ENCODE assay signal across 12 cellular contexts in genomic region chr5:87526131-87526530, GRCh38.
"Had no signal": no experiment of that assay in that cellular context is flagged by ENCODE, and none has a peak within 500 bp of the region (broad histone marks: within the 10 kb centered on the region; RNA-seq: fewer than 3 reads in every experiment).

No MANE protein-coding gene starts in this region.

- DNase-seq: activated gamma-delta T cell; activated T-cell treated with anti-CD3 and anti-CD28 coated beads, Interleukin-2, amount 50 U/mL, for 4 hours; foreskin keratinocyte; head of caudate nucleus; islet precursor cell; left ventricle myocardium inferior; stimulated activated CD4-positive, alpha-beta T cell treated with anti-CD3 and anti-CD28 coated beads, Interleukin-15, amount 100 ng/mL, for 24 hours; stimulated activated CD4-positive, alpha-beta T cell treated with anti-CD3 and anti-CD28 coated beads, Interleukin-4, amount 100 ng/mL, for 4 hours; stomach; T-helper 17 cell had no signal

- ATAC-seq: activated CD4-positive, CD25-positive, alpha-beta regulatory T cell treated with anti-CD3 and anti-CD28 coated beads, Interleukin-2, amount 50 U/mL, for 24 hours; activated T-cell treated with anti-CD3 and anti-CD28 coated beads, Interleukin-2, amount 50 U/mL, for 4 hours; foreskin keratinocyte; T-helper 17 cell had no signal

- H3K4me1 ChIP-seq: foreskin keratinocyte, left ventricle myocardium inferior, stomach had no signal

- H3K27ac ChIP-seq: foreskin keratinocyte, left ventricle myocardium inferior, stomach, thoracic aorta had no signal

- H3K27me3 ChIP-seq: foreskin keratinocyte, stomach had no signal

- H3K9me3 ChIP-seq: stomach, thoracic aorta had no signal

- H3K4me3 ChIP-seq: left ventricle myocardium inferior, stomach, thoracic aorta had no signal
